Comparison of ENCODE assay signal across 14 cellular contexts in the genomic region with DNA sequence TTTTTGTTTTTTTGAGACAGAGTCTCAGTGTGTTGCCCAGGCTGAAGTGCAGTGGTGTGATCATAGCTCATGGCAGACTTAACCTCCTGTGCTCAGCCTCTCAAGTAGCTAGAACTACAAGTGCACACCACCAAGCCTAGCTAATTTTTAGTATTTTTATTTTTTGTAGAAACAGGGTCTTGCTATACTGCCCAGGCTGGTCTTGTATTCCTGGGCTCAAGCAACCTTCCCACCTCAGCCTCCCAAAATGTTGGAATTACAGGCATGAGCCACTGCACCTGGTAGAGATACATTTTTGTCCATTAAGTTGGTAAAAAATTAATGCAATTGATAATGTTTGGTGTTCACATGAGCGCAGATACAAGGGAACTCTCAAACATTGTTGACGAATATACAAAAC. TPM values are rescaled to one million over a fixed set of nuclear protein-coding genes. Genes with fewer than 3 reads are reported as not detected.
DNase-seq lines count a peak whose midpoint lies in the region; ATAC-seq and TF ChIP-seq lines count a peak whose summit lies in the region.
"Had no signal": no experiment of that assay in that cellular context is flagged by ENCODE, and none has a peak within 500 bp of the region (broad histone marks: within the 10 kb centered on the region; RNA-seq: fewer than 3 reads in every experiment).

No MANE protein-coding gene starts in this region.

- CTCF ChIA-PET in HEK293 (lab: Yijun Ruan, JAX), result interaction anchor here (1.0 to 1.2 kb wide), 2 partner anchors 35 to 39 kb away, joined by 3 to 5 read pairs; no protein-coding TSS in a partner anchor

- DNase-seq in left lobe of liver (ENCODE audit: low spot score) (no peak), neuronal stem cell (ENCODE audit: low spot score) (no peak), SKM-1 treated with dmso at 0.1 percent for 144 hours (lab: John Stamatoyannopoulos, UW; ENCODE audit: unreplicated experiment) (no peak), cerebellum (ENCODE audit: low spot score) (no peak)
- DNase-seq: AML-193, GF-D8, GOT3 had no signal

- H2BK120ac ChIP-seq in neuronal stem cell (ENCODE audit: low read depth, low read length), result no peak overlapping the region

- peak; percentile 11 for ATAC-seq in left lobe of liver
- no peak for ATAC-seq in GM21723 (IDR thresholded peaks at IDR 0.05; ENCODE audit: unreplicated experiment)
- no peak for ATAC-seq in GM21619 (IDR thresholded peaks at IDR 0.05; ENCODE audit: unreplicated experiment)

- H4K91ac ChIP-seq in neuronal stem cell (ENCODE audit: low read depth, low read length, poor library complexity), result no peak overlapping the region

- H3K36me3 ChIP-seq in HEK293 (ENCODE audit: control insufficient read depth in 2 of 2, insufficient read depth in 1 of 2, low read length in 2 of 2) (no peaks in the 10 kb centered on the region), neuronal stem cell (replicated peaks in 1 of 2; ENCODE audit: control insufficient read depth in 2 of 2, insufficient read depth in 2 of 2, low read length in 2 of 2) (no peaks in the 10 kb centered on the region)

- H2BK12ac ChIP-seq in neuronal stem cell (ENCODE audit: low read length), result no peak overlapping the region

- POLR2A ChIA-PET in HEK293 (lab: Yijun Ruan, JAX), result no interaction called here

- H2AFZ ChIP-seq in neuronal stem cell (ENCODE audit: low read length), result peak overlapping the region; percentile 69

- no peaks in the 10 kb centered on the region for H3K27me3 ChIP-seq in neuronal stem cell (ENCODE audit: control insufficient read depth in 3 of 3, insufficient read depth in 3 of 3, low read depth in 1 of 3, low read length in 3 of 3)

- H4K8ac ChIP-seq in neuronal stem cell (ENCODE audit: low read depth, low read length), result no peak overlapping the region

- H3K23ac ChIP-seq in neuronal stem cell (ENCODE audit: low read depth, low read length, poor library complexity), result no peak overlapping the region

- no peak overlapping the region for H2BK5ac ChIP-seq in neuronal stem cell (ENCODE audit: low read length)

- no peak overlapping the region for H3K4me3 ChIP-seq in HEK293 (ENCODE audit: low read depth, low read length)
- H3K4me3 ChIP-seq in neuronal stem cell (ENCODE audit: low read length in 2 of 2), result no peak overlapping the region
- H3K4me3 ChIP-seq: A549 had no signal

- TF ChIP-seq CTCF in HEK293 (tag by site-specific recombination; IDR thresholded peaks at IDR 0.05), result no peak

- WGBS in neuronal stem cell (ENCODE audit: extremely low coverage in 2 of 2, insufficient read length in 2 of 2, insufficient replicate concordance in 1 of 2), 2 donors, result no CpG with 5 or more reads among the region's 2 CpGs

- no peak overlapping the region for H3K18ac ChIP-seq in neuronal stem cell (ENCODE audit: low read length)

- H3K14ac ChIP-seq in neuronal stem cell (ENCODE audit: low read length), result no peak overlapping the region

- H2AK5ac ChIP-seq in neuronal stem cell (ENCODE audit: low read depth, low read length), result no peak overlapping the region

- H3K4me1 ChIP-seq in HEK293 (ENCODE audit: control insufficient read depth, insufficient read depth, low read length) (no peaks in the 10 kb centered on the region), neuronal stem cell (ENCODE audit: control insufficient read depth in 2 of 2, insufficient read depth in 1 of 2, low read depth in 1 of 2, low read length in 2 of 2) (no peaks in the 10 kb centered on the region)
- H3K4me1 ChIP-seq: A549, Caco-2 had no signal

- no peaks in the 10 kb centered on the region for H3K79me1 ChIP-seq in neuronal stem cell (ENCODE audit: low read depth, low read length)

- no peak overlapping the region for H2BK15ac ChIP-seq in neuronal stem cell (ENCODE audit: low read length)

- H3K9ac ChIP-seq in neuronal stem cell (ENCODE audit: low read depth, low read length, poor library complexity), result no peak overlapping the region

- no peaks in the 10 kb centered on the region for H3K9me3 ChIP-seq in HEK293 (ENCODE audit: control insufficient read depth, insufficient read depth, low read depth, low read length)
- no peaks in the 10 kb centered on the region for H3K9me3 ChIP-seq in neuronal stem cell (replicated peaks in 1 of 2; ENCODE audit: control insufficient read depth in 2 of 2, insufficient read depth in 1 of 2, low read depth in 1 of 2, low read length in 2 of 2)
- H3K9me3 ChIP-seq: A549, Caco-2 had no signal

- H3K27ac ChIP-seq in HEK293 (ENCODE audit: extremely low read depth, low read depth, low read length) (no peak overlapping the region), neuronal stem cell (replicated peaks; ENCODE audit: low read length) (no peak overlapping the region)
- H3K27ac ChIP-seq: A549, C4-2B had no signal

- H3K4ac ChIP-seq in neuronal stem cell (ENCODE audit: low read length), result no peak overlapping the region

- H3K4me2 ChIP-seq in neuronal stem cell (ENCODE audit: insufficient read depth, low read length, poor library complexity, severe bottlenecking), result no peak overlapping the region
- H3K4me2 ChIP-seq: A549 had no signal

TF ChIP-seq in HEK293, 187 proteins besides CTCF, POLR2A, EP300 and RAD21:
- TF ChIP-seq REST (tag by site-specific recombination; IDR thresholded peaks at IDR 0.05), result no peak
- peak; percentile 79 for TF ChIP-seq ZNF121 (tag by site-specific recombination; IDR thresholded peaks at IDR 0.05)
- TF ChIP-seq ZNF391 (tag by site-specific recombination; IDR thresholded peaks at IDR 0.05; ENCODE audit: borderline replicate concordance, low read depth), result no peak

RNA-seq across cellular contexts. Expression of gene SRCIN1, which starts 22.2 kb away (rescaled TPM):
- total RNA-seq in left lobe of liver, result 19.3 TPM
- polyA plus RNA-seq in neuronal stem cell (2013, experiment 1 of 2), result 7.3 TPM
- 7.4 TPM for polyA plus RNA-seq in neuronal stem cell (2013, experiment 2 of 2)
- total RNA-seq in cerebellum, result 34.7 TPM
- polyA plus RNA-seq: BJ had no signal

RNA-seq across cellular contexts. Expression of gene EPOP, which starts 46.8 kb away (rescaled TPM):
- total RNA-seq in left lobe of liver (2.7 TPM), cerebellum (0.82 TPM)
- 17.0 TPM for polyA plus RNA-seq in neuronal stem cell (2013, experiment 1 of 2)
- polyA plus RNA-seq in neuronal stem cell (2013, experiment 2 of 2), result 16.8 TPM
